In the genomic region with DNA sequence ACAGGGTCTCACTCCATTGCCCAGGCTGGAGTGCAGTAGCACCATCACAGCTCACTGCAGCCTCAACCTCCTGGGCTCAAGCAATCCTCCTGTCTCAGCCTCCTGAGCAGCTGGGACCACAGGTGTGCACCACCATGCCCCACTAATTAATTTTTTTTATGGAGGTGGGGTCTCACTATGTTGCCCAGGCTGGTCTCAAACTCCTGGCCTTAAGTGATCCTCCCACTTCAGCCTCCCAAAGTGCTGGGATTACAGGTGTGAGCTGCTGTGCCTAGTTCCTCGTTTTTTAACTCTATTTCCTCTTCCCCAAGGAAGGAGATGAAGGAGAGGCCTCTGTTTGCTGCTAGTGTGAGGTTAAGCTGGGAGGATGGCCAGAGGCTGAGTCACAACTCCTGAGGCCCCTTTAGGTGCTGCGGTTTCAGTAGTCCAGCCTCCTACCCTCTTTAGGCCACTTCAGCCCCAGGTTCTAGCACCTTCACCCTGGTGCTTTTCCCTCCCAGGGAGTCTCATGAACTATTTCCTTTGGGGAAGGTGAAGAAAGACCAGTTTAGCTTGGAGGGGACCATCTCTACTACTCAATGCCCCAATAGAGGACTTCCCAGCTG, we compare ENCODE assay signal across 1 cellular context.
TF ChIP-seq lines count a peak whose summit lies in the region.

No MANE protein-coding gene starts in this region.

TF ChIP-seq in K562, 482 proteins besides CTCF, POLR2A, EP300 and RAD21:
- 0 out of 2 replicates have a peak, but pooled peaks have one; percentile 13 for TF ChIP-seq FOSL1 (tag; conservative IDR thresholded peaks at IDR 0.05)
